Comparison of ENCODE assay signal across 14 cellular contexts in genomic region chr6:149053848-149054558, GRCh38.
A peak's percentile ranks its signal among the peaks of the same experiment; 100 is the strongest.
DNase-seq lines count a peak whose midpoint lies in the region; ATAC-seq, FAIRE-seq and TF ChIP-seq lines count a peak whose summit lies in the region.
"Had no signal": no experiment of that assay in that cellular context is flagged by ENCODE, and none has a peak within 500 bp of the region (broad histone marks: within the 10 kb centered on the region; RNA-seq: fewer than 3 reads in every experiment).

No MANE protein-coding gene starts in this region.

- peak overlapping the region; percentile 4; the same call in 1 of the 2 replicates for H3K9ac ChIP-seq in GM12878 (ENCODE audit: control insufficient read depth, insufficient read depth, low read length)

- H3K4me3 ChIP-seq in GM12878: 0 out of 2 replicates have a peak overlapping the region, but pooled peaks have one; percentile 53
- no peak overlapping the region for H3K4me3 ChIP-seq in thyroid gland (replicated peaks in 1 of 3)
- H3K4me3 ChIP-seq: sigmoid colon, SJSA1 had no signal

- peak overlapping the region; percentile 96 for H3K4me2 ChIP-seq in GM12878 (ENCODE audit: control insufficient read depth, insufficient read depth)

- H3K27me3 Mint-ChIP-seq in activated CD8-positive, alpha-beta memory T cell treated with anti-CD3 and anti-CD28 coated beads, Interleukin-2, amount 10 ng/mL, durations not matched to agents 7 days and 5 days: no peaks in the 10 kb centered on the region
- no peaks in the 10 kb centered on the region for H3K27me3 Mint-ChIP-seq in IgD-negative memory B cell
- H3K27me3 Mint-ChIP-seq: activated naive CD8-positive, alpha-beta T cell; type B pancreatic cell had no signal

- intact Hi-C loops in GM12878 (cut with micrococcal nuclease; ENCODE audit: unreplicated experiment) (no loop called here), thyroid gland (cut with DNase I) (no loop called here)

- H3K4me3 Mint-ChIP-seq in activated CD8-positive, alpha-beta memory T cell treated with anti-CD3 and anti-CD28 coated beads, Interleukin-2, amount 10 ng/mL, durations not matched to agents 7 days and 5 days: peak overlapping the region; percentile 69
- H3K4me3 Mint-ChIP-seq in IgD-negative memory B cell: peak overlapping the region; percentile 64 to 86 (median 79)
- H3K4me3 Mint-ChIP-seq: activated naive CD8-positive, alpha-beta T cell; type B pancreatic cell had no signal

- no peak for FAIRE-seq in GM12878 (lab: Jason Lieb, UNC)
- FAIRE-seq: TTC549 had no signal

- H3K36me3 ChIP-seq in GM12878 (ENCODE audit: control insufficient read depth in 2 of 2, insufficient read depth in 2 of 2, low read length in 1 of 2) (no peaks in the 10 kb centered on the region), thyroid gland (no peaks in the 10 kb centered on the region)
- H3K36me3 ChIP-seq: sigmoid colon, SJSA1 had no signal

- BruUV-seq in GM12878 (replicated peaks; lab: Mats Ljungman, UMichigan): no TSS peak

- 40% methylated on average over 4 of the region's 4 CpGs for WGBS in GM12878 (ENCODE audit: insufficient coverage, insufficient replicate concordance, low lambda C conversion rate, missing lambda C conversion rate)
- WGBS in thyroid gland, 2 donors: 79 to 87% methylated on average over 4 of the region's 4 CpGs

- peaks cover 77% of the 10 kb centered on the region for H3K4me1 Mint-ChIP-seq in activated CD8-positive, alpha-beta memory T cell treated with anti-CD3 and anti-CD28 coated beads, Interleukin-2, amount 10 ng/mL, durations not matched to agents 7 days and 5 days
- peaks cover 14 to 32% (median 28%) of the 10 kb centered on the region in 3 donors for H3K4me1 Mint-ChIP-seq in IgD-negative memory B cell

- no peak overlapping the region; the same call in 1 of the 2 replicates for H2AFZ ChIP-seq in GM12878 (ENCODE audit: control insufficient read depth, low read depth, low read length)

- H3K27ac Mint-ChIP-seq in activated CD8-positive, alpha-beta memory T cell treated with anti-CD3 and anti-CD28 coated beads, Interleukin-2, amount 10 ng/mL, durations not matched to agents 7 days and 5 days: peak overlapping the region; percentile 94
- peak overlapping the region in 2 of 3 donors; percentile 78 to 94 for H3K27ac Mint-ChIP-seq in IgD-negative memory B cell
- H3K27ac Mint-ChIP-seq: activated naive CD8-positive, alpha-beta T cell; type B pancreatic cell had no signal

- no peaks in the 10 kb centered on the region; the same call in 1 of the 3 replicates for H3K9me3 ChIP-seq in GM12878 (replicated peaks; ENCODE audit: control insufficient read depth, insufficient read depth, low read length)
- no peaks in the 10 kb centered on the region for H3K9me3 ChIP-seq in thyroid gland
- H3K9me3 ChIP-seq: sigmoid colon, SJSA1 had no signal

- SMC1A ChIA-PET in GM12878 (lab: Charles Lee; ENCODE audit: uncharacterized antibody, unreplicated experiment): interaction anchor here (0.6 to 17.7 kb wide), 19 partner anchors 11 to 463 kb away, joined by 3 to 1060 read pairs (median 4); no protein-coding TSS in a partner anchor

- no peaks in the 10 kb centered on the region for H3K79me2 ChIP-seq in GM12878 (ENCODE audit: control insufficient read depth, insufficient read depth, low read length)

- H3K36me3 Mint-ChIP-seq in activated CD8-positive, alpha-beta memory T cell treated with anti-CD3 and anti-CD28 coated beads, Interleukin-2, amount 10 ng/mL, durations not matched to agents 7 days and 5 days: peaks cover 16% of the 10 kb centered on the region
- peaks cover 3% of the 10 kb centered on the region for H3K36me3 Mint-ChIP-seq in IgD-negative memory B cell
- H3K36me3 Mint-ChIP-seq: activated naive CD8-positive, alpha-beta T cell had no signal

- POLR2A ChIA-PET in GM12878 (lab: Charles Lee): interaction anchor here (0.8 to 14.3 kb wide), 11 partner anchors 7 to 419 kb away, joined by 3 to 298 read pairs (median 4); no protein-coding TSS in a partner anchor

- no peak for TF ChIP-seq RAD21 in GM12878 (IDR thresholded peaks at IDR 0.05; ENCODE audit: insufficient read depth, low read depth, low read length)

- TF ChIP-seq POLR2A in GM12878 (IDR thresholded peaks at IDR 0.05; ENCODE audit: low read depth, low read length) (no peak), thyroid gland (IDR thresholded peaks at IDR 0.05) (no peak)

- H3K4me1 ChIP-seq in GM12878 (ENCODE audit: control insufficient read depth, insufficient read depth, low read length): peaks cover 37% of the 10 kb centered on the region
- peaks cover 24 to 27% of the 10 kb centered on the region in 2 donors for H3K4me1 ChIP-seq in thyroid gland
- H3K4me1 ChIP-seq: sigmoid colon had no signal

- RAD21 ChIA-PET in GM12878 (lab: Charles Lee; ENCODE audit: unreplicated experiment): interaction anchor here (0.8 to 16.8 kb wide), 13 partner anchors 6 to 425 kb away, joined by 3 to 521 read pairs (median 5); no protein-coding TSS in a partner anchor

- peak; percentile 46 for ATAC-seq in activated CD8-positive, alpha-beta memory T cell treated with anti-CD3 and anti-CD28 coated beads, Interleukin-2, amount 10 ng/mL, durations not matched to agents 7 days and 5 days
- peak; percentile 35 for ATAC-seq in GM12878
- ATAC-seq in GM18517 (IDR thresholded peaks at IDR 0.05; ENCODE audit: unreplicated experiment): no peak
- ATAC-seq in HG02610 (IDR thresholded peaks at IDR 0.05; ENCODE audit: unreplicated experiment): no peak

- no peaks in the 10 kb centered on the region for H3K27me3 ChIP-seq in GM12878 (replicated peaks in 1 of 2; ENCODE audit: control insufficient read depth in 2 of 2, insufficient read depth in 2 of 2, low read length in 1 of 2)
- no peaks in the 10 kb centered on the region for H3K27me3 ChIP-seq in thyroid gland
- H3K27me3 ChIP-seq: sigmoid colon, SJSA1 had no signal

- no peak for TF ChIP-seq CTCF in GM12878 (IDR thresholded peaks at IDR 0.05 in 2 of 3, conservative IDR thresholded peaks at IDR 0.05 in 1 of 3; ENCODE audit: control insufficient read depth in 2 of 3, extremely low read depth in 1 of 3, insufficient read depth in 1 of 3, low read depth in 3 of 3, low read length in 3 of 3)
- TF ChIP-seq CTCF in thyroid gland (IDR thresholded peaks at IDR 0.05): no peak

- H4K20me1 ChIP-seq in GM12878 (ENCODE audit: control insufficient read depth, insufficient read depth): no peaks in the 10 kb centered on the region

- H3K27ac ChIP-seq in GM12878 (ENCODE audit: control insufficient read depth, insufficient read depth): peak overlapping the region; percentile 90
- peak overlapping the region; percentile 55 to 71 (median 67) for H3K27ac ChIP-seq in thyroid gland
- H3K27ac ChIP-seq: sigmoid colon, SJSA1 had no signal

- CTCF ChIA-PET in activated CD8-positive, alpha-beta memory T cell treated with anti-CD3 and anti-CD28 coated beads, Interleukin-2, amount 10 ng/mL, durations not matched to agents 7 days and 5 days (lab: Charles Lee): interaction anchor here (0.9 to 3.4 kb wide), 9 partner anchors 7 to 28 kb away, joined by 3 to 23 read pairs (median 5); no protein-coding TSS in a partner anchor
- CTCF ChIA-PET in GM12878 (lab: Yijun Ruan, JAX): interaction anchor here (0.9 to 5.0 kb wide), 8 partner anchors 9 to 431 kb away, joined by 3 to 89 read pairs (median 8); partner anchors contain the start of gene ZC3H12D

- no peak for DNase-seq in activated CD8-positive, alpha-beta memory T cell treated with anti-CD3 and anti-CD28 coated beads, Interleukin-2, amount 10 ng/mL, durations not matched to agents 7 days and 5 days
- no peak for DNase-seq in activated CD8-positive, alpha-beta memory T cell treated with anti-CD3 and anti-CD28 coated beads for 24 hours
- no peak for DNase-seq in GM12878 (ENCODE audit: low read depth, low spot score)
- no peak for DNase-seq in thyroid gland
- DNase-seq in GDM1 (lab: John Stamatoyannopoulos, UW): no peak
- DNase-seq: sigmoid colon; stimulated activated CD4-positive, alpha-beta T cell treated with anti-CD3 and anti-CD28 coated beads, Interleukin-2, amount 100 ng/mL, for 48 hours had no signal

- in situ Hi-C loops in GM12878 (cut with MboI): no loop called here

- H3K9me3 Mint-ChIP-seq in activated CD8-positive, alpha-beta memory T cell treated with anti-CD3 and anti-CD28 coated beads, Interleukin-2, amount 10 ng/mL, durations not matched to agents 7 days and 5 days (ENCODE audit: low read depth): no peaks in the 10 kb centered on the region
- no peaks in the 10 kb centered on the region for H3K9me3 Mint-ChIP-seq in IgD-negative memory B cell
- H3K9me3 Mint-ChIP-seq: type B pancreatic cell had no signal

- peak in 1 of 2 experiments; percentile 48; a peak in 1 of 4 replicates for TF ChIP-seq EP300 in GM12878 (IDR thresholded peaks at IDR 0.05; ENCODE audit: borderline replicate concordance in 1 of 2, control insufficient read depth in 1 of 2, low read depth in 2 of 2, low read length in 2 of 2)

TF ChIP-seq in GM12878, 131 proteins besides CTCF, POLR2A, EP300 and RAD21 (continues in another document):
- TF ChIP-seq ZBED1 (IDR thresholded peaks at IDR 0.05; ENCODE audit: borderline replicate concordance) (no peak), RUNX3 (IDR thresholded peaks at IDR 0.05; ENCODE audit: low read length) (peak; percentile 45; the same call in 1 of the 2 replicates), MTA2 (IDR thresholded peaks at IDR 0.05; ENCODE audit: low read depth) (peak; percentile 70), GABPA (IDR thresholded peaks at IDR 0.05; ENCODE audit: low read depth) (no peak), SMAD1 (IDR thresholded peaks at IDR 0.05; ENCODE audit: low read depth, partially characterized antibody) (peak; percentile 77), BACH1 (IDR thresholded peaks at IDR 0.05; ENCODE audit: borderline replicate concordance) (peak; percentile 33; the same call in 1 of the 2 replicates)
- TF ChIP-seq, protein P1, sequence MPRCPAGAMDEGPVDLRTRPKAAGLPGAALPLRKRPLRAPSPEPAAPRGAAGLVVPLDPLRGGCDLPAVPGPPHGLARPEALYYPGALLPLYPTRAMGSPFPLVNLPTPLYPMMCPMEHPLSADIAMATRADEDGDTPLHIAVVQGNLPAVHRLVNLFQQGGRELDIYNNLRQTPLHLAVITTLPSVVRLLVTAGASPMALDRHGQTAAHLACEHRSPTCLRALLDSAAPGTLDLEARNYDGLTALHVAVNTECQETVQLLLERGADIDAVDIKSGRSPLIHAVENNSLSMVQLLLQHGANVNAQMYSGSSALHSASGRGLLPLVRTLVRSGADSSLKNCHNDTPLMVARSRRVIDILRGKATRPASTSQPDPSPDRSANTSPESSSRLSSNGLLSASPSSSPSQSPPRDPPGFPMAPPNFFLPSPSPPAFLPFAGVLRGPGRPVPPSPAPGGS (IDR thresholded peaks at IDR 0.05; ENCODE audit: borderline replicate concordance, insufficient read depth, low read depth, low read length, poor library complexity, severe bottlenecking): no peak

Comparison
In these comparisons a context has a peak if more than half of its experiments do, and no peak if none do; other contexts are left out.
1. ATAC-seq: peak in activated CD8-positive, alpha-beta memory T cell treated with anti-CD3 and anti-CD28 coated beads, Interleukin-2, amount 10 ng/mL, durations not matched to agents 7 days and 5 days (single experiment) and GM12878 (single experiment); none in GM18517 (single experiment) and HG02610 (single experiment).